21 cellular contexts compared by ENCODE assay signal in genomic region chr7:2840458-2840857, GRCh38. TPM values are rescaled to one million over a fixed set of nuclear protein-coding genes. Genes with fewer than 3 reads are reported as not detected.
DNase-seq lines count a peak whose midpoint lies in the region; ATAC-seq, FAIRE-seq and TF ChIP-seq lines count a peak whose summit lies in the region.
"Had no signal": no experiment of that assay in that cellular context is flagged by ENCODE, and none has a peak within 500 bp of the region (broad histone marks: within the 10 kb centered on the region; RNA-seq: fewer than 3 reads in every experiment).

No MANE protein-coding gene starts in this region.

- H3K9me3 ChIP-seq in HepG2 (ENCODE audit: low read length) (no peaks in the 10 kb centered on the region), right lobe of liver (no peaks in the 10 kb centered on the region), SK-N-MC (ENCODE audit: low read depth, low read length) (no peaks in the 10 kb centered on the region), suprapubic skin (no peaks in the 10 kb centered on the region)
- H3K9me3 ChIP-seq: BE2C had no signal

- no peaks in the 10 kb centered on the region for H3K27me3 ChIP-seq in HepG2 (ENCODE audit: control insufficient read depth in 1 of 2, insufficient read depth in 2 of 2, low read length in 2 of 2)
- no peaks in the 10 kb centered on the region for H3K27me3 ChIP-seq in right lobe of liver
- H3K27me3 ChIP-seq in suprapubic skin: no peaks in the 10 kb centered on the region
- H3K27me3 ChIP-seq: BE2C had no signal

- TF ChIP-seq CTCF in HepG2 (CRISPR knock-in tag; IDR thresholded peaks at IDR 0.05) (no peak), right lobe of liver (IDR thresholded peaks at IDR 0.05) (no peak), suprapubic skin (IDR thresholded peaks at IDR 0.05) (no peak)

- no peaks in the 10 kb centered on the region for H3K27me3 Mint-ChIP-seq in naive B cell
- no peaks in the 10 kb centered on the region for H3K27me3 Mint-ChIP-seq in activated T-helper 1 cell treated with anti-CD3 and anti-CD28 coated beads, Interleukin-12 subunit alpha, Interleukin-12 subunit beta, Interleukin-2, Interleukin-4 antibody, amounts not matched to agents 30 ng/mL and 10 ng/mL and 1 ng/mL, durations not matched to agents 14 hours and 24 hours and 36 hours (ENCODE audit: insufficient read depth)
- H3K27me3 Mint-ChIP-seq: CD8-positive, alpha-beta memory T cell had no signal

- H3K79me2 ChIP-seq in HepG2 (ENCODE audit: insufficient read depth, low read length): peaks cover 76% of the 10 kb centered on the region

- POLR2A ChIA-PET in HepG2 (lab: Yijun Ruan, JAX): no interaction called here

- H2AFZ ChIP-seq in HepG2 (ENCODE audit: low read length): no peak overlapping the region

- H3K27ac ChIP-seq in HepG2 (ENCODE audit: extremely low read length, insufficient read depth, low read length): no peak overlapping the region
- no peak overlapping the region for H3K27ac ChIP-seq in right lobe of liver
- 0 out of 2 replicates have a peak overlapping the region, but pooled peaks have one; percentile 6 for H3K27ac ChIP-seq in SK-N-MC
- H3K27ac ChIP-seq in suprapubic skin: no peak overlapping the region

- ATAC-seq in HepG2: no peak
- ATAC-seq in right lobe of liver: no peak
- ATAC-seq in naive B cell (ENCODE audit: low read depth in 2 of 2): no peak
- ATAC-seq: K562, Right ventricle myocardium inferior had no signal

- DNase-seq in HepG2 (ENCODE audit: low spot score) (no peak), right lobe of liver (no peak), SK-N-MC (ENCODE audit: low read depth, low spot score) (no peak), naive B cell (no peak), NCI-H774 (lab: John Stamatoyannopoulos, UW) (no peak), suprapubic skin (ENCODE audit: low spot score in 2 of 2) (no peak), NCI-H1694 treated with DMSO at 0.1 percent for 48 hours (lab: John Stamatoyannopoulos, UW) (no peak)
- no peak for DNase-seq in activated T-helper 1 cell treated with anti-CD3 and anti-CD28 coated beads, Interleukin-12 subunit alpha, Interleukin-12 subunit beta, Interleukin-2, Interleukin-4 antibody, amounts not matched to agents 30 ng/mL and 10 ng/mL and 1 ng/mL, durations not matched to agents 14 hours and 24 hours and 36 hours (ENCODE audit: low spot score)
- DNase-seq: BE2C; CD8-positive, alpha-beta memory T cell; GOT3; NCI-H1105; NCI-H1694; NCI-H2227 treated with DMSO at 0.1 percent for 48 hours; NCI-H524 had no signal

- FAIRE-seq in HepG2 (lab: Jason Lieb, UNC): no peak
- FAIRE-seq: D721Med, GM12891, GM18507, K562, RCC 7860 had no signal

- WGBS in HepG2 (ENCODE audit: low lambda C conversion rate): 99% methylated on average over 4 of the region's 4 CpGs
- 85% methylated on average over 3 of the region's 4 CpGs for WGBS in right lobe of liver (ENCODE audit: insufficient coverage, low coverage, low lambda C conversion rate, missing lambda C conversion rate)
- 91% methylated on average over 4 of the region's 4 CpGs for WGBS in suprapubic skin

- H3K36me3 Mint-ChIP-seq in naive B cell: peaks cover 2 to 20% of the 10 kb centered on the region in 2 donors
- H3K36me3 Mint-ChIP-seq in activated T-helper 1 cell treated with anti-CD3 and anti-CD28 coated beads, Interleukin-12 subunit alpha, Interleukin-12 subunit beta, Interleukin-2, Interleukin-4 antibody, amounts not matched to agents 30 ng/mL and 10 ng/mL and 1 ng/mL, durations not matched to agents 14 hours and 24 hours and 36 hours (ENCODE audit: low read depth): peaks cover 43% of the 10 kb centered on the region

- TF ChIP-seq RAD21 in HepG2 (CRISPR knock-in tag; IDR thresholded peaks at IDR 0.05): no peak

- no peak overlapping the region for H3K9ac ChIP-seq in HepG2 (ENCODE audit: insufficient read depth, low read depth, low read length)
- H3K9ac ChIP-seq in SK-N-MC (ENCODE audit: insufficient read length): no peak overlapping the region

- H3K36me3 ChIP-seq in HepG2 (replicated peaks in 1 of 2; ENCODE audit: control insufficient read depth in 1 of 2, insufficient read depth in 2 of 2, low read length in 2 of 2) (peaks cover 7 to 32% of the 10 kb centered on the region in 2 experiments; a peak in 4 of 5 replicates), right lobe of liver (no peaks in the 10 kb centered on the region), SK-N-MC (ENCODE audit: insufficient read depth, low read length) (peaks cover 29% of the 10 kb centered on the region), suprapubic skin (no peaks in the 10 kb centered on the region)

- no peaks in the 10 kb centered on the region for H3K9me3 Mint-ChIP-seq in naive B cell
- no peaks in the 10 kb centered on the region for H3K9me3 Mint-ChIP-seq in activated T-helper 1 cell treated with anti-CD3 and anti-CD28 coated beads, Interleukin-12 subunit alpha, Interleukin-12 subunit beta, Interleukin-2, Interleukin-4 antibody, amounts not matched to agents 30 ng/mL and 10 ng/mL and 1 ng/mL, durations not matched to agents 14 hours and 24 hours and 36 hours
- H3K9me3 Mint-ChIP-seq: CD8-positive, alpha-beta memory T cell had no signal

- TF ChIP-seq EP300 in HepG2 (IDR thresholded peaks at IDR 0.05; ENCODE audit: low read depth in 2 of 2, low read length in 2 of 2): no peak
- no peak for TF ChIP-seq EP300 in HepG2 (CRISPR knock-in tag; IDR thresholded peaks at IDR 0.05; ENCODE audit: borderline replicate concordance)
- no peak for TF ChIP-seq EP300 in suprapubic skin (IDR thresholded peaks at IDR 0.05)

- H3K4me3 ChIP-seq in HepG2 (replicated peaks in 1 of 3; ENCODE audit: insufficient read depth in 1 of 3, low read depth in 2 of 3, low read length in 3 of 3): no peak overlapping the region
- no peak overlapping the region for H3K4me3 ChIP-seq in right lobe of liver
- H3K4me3 ChIP-seq in SK-N-MC: no peak overlapping the region
- H3K4me3 ChIP-seq in suprapubic skin: no peak overlapping the region
- H3K4me3 ChIP-seq: K562 had no signal

- no peak for TF ChIP-seq POLR2A in HepG2 (IDR thresholded peaks at IDR 0.05; ENCODE audit: insufficient read depth in 1 of 2, low read depth in 2 of 2, low read length in 2 of 2)
- TF ChIP-seq POLR2A in right lobe of liver (IDR thresholded peaks at IDR 0.05): no peak
- no peak for TF ChIP-seq POLR2A in suprapubic skin (IDR thresholded peaks at IDR 0.05)

- CTCF ChIA-PET in HepG2 (lab: Yijun Ruan, JAX; ENCODE audit: low intra/inter-chr PET ratio, low total read pairs): no interaction called here

- no TSS peak for BruUV-seq in HepG2 (replicated peaks; lab: Mats Ljungman, UMichigan)

- 0 out of 2 replicates have a peak, but pooled peaks cover 2% of the 10 kb centered on the region for H4K20me1 ChIP-seq in HepG2 (ENCODE audit: insufficient read depth, low read length)

- H3K4me3 Mint-ChIP-seq in naive B cell: peak overlapping the region in 6 of 8 donors; percentile 0 to 81 (median 50)
- no peak overlapping the region for H3K4me3 Mint-ChIP-seq in activated T-helper 1 cell treated with anti-CD3 and anti-CD28 coated beads, Interleukin-12 subunit alpha, Interleukin-12 subunit beta, Interleukin-2, Interleukin-4 antibody, amounts not matched to agents 30 ng/mL and 10 ng/mL and 1 ng/mL, durations not matched to agents 14 hours and 24 hours and 36 hours

- H3K27ac Mint-ChIP-seq in naive B cell: peak overlapping the region in 5 of 6 donors; percentile 75 to 96 (median 93)
- no peak overlapping the region for H3K27ac Mint-ChIP-seq in activated T-helper 1 cell treated with anti-CD3 and anti-CD28 coated beads, Interleukin-12 subunit alpha, Interleukin-12 subunit beta, Interleukin-2, Interleukin-4 antibody, amounts not matched to agents 30 ng/mL and 10 ng/mL and 1 ng/mL, durations not matched to agents 14 hours and 24 hours and 36 hours

- peaks cover 60 to 83% (median 78%) of the 10 kb centered on the region in 3 donors for H3K4me1 Mint-ChIP-seq in naive B cell
- H3K4me1 Mint-ChIP-seq in activated T-helper 1 cell treated with anti-CD3 and anti-CD28 coated beads, Interleukin-12 subunit alpha, Interleukin-12 subunit beta, Interleukin-2, Interleukin-4 antibody, amounts not matched to agents 30 ng/mL and 10 ng/mL and 1 ng/mL, durations not matched to agents 14 hours and 24 hours and 36 hours (ENCODE audit: low read depth): peaks cover 62% of the 10 kb centered on the region

- in situ Hi-C loops in HepG2 (cut with HindIII; ENCODE audit: extremely low pct_ligation_motif_present, low pct_unique_long_range_greater_than_20kb): no loop called here

- H3K4me2 ChIP-seq in HepG2 (ENCODE audit: low read depth, low read length): no peak overlapping the region; the same call in 1 of the 2 replicates

- H3K4me1 ChIP-seq in HepG2 (ENCODE audit: insufficient read depth, low read length) (peaks cover 56% of the 10 kb centered on the region), right lobe of liver (peaks cover 0 to 9% (median 0%) of the 10 kb centered on the region in 4 donors), suprapubic skin (peaks cover 30% of the 10 kb centered on the region)

- intact Hi-C loops in HepG2 (cut with micrococcal nuclease; ENCODE audit: unreplicated experiment) (no loop called here), right lobe of liver (cut with DNase I) (no loop called here)
- intact Hi-C loops in activated T-helper 1 cell treated with anti-CD3 and anti-CD28 coated beads, Interleukin-12 subunit alpha, Interleukin-12 subunit beta, Interleukin-2, Interleukin-4 antibody, amounts not matched to agents 30 ng/mL and 10 ng/mL and 1 ng/mL, durations not matched to agents 14 hours and 24 hours and 36 hours (cut with micrococcal nuclease): loop anchor here (5.0 to 10.0 kb wide), 2 partner anchors 118 to 286 kb away; partner anchors contain the start of genes BRAT1 and IQCE

RNA-seq across cellular contexts. Expression of gene GNA12, which starts 3.6 kb away (rescaled TPM):
- 16.2 and 23.3 TPM in 2 replicates for total RNA-seq in HepG2 (2016; rRNA removed; fragmentation: Illumina TruSeq; extraction: Trizol)
- 7.2 and 7.5 TPM in 2 replicates for total RNA-seq in HepG2 (2016; cell fraction: cytosol; rRNA removed; fragmentation: Illumina TruSeq; extraction: Trizol; ENCODE audit: low read depth)
- total RNA-seq in HepG2 (2016; cell fraction: insoluble cytoplasmic fraction; rRNA removed; fragmentation: Illumina TruSeq; extraction: Trizol): 16.1 and 17.2 TPM in 2 replicates
- 26.9 and 27.9 TPM in 2 replicates for total RNA-seq in HepG2 (2016; cell fraction: membrane; rRNA removed; fragmentation: Illumina TruSeq; extraction: Trizol)
- total RNA-seq in HepG2 (2016; cell fraction: nucleus; rRNA removed; fragmentation: Illumina TruSeq; extraction: Trizol): 14.4 and 16.2 TPM in 2 replicates
- polyA plus RNA-seq in HepG2 (2011; rRNA removed): 50.9 and 68.0 TPM in 2 replicates
- polyA plus RNA-seq in HepG2 (2011; cell fraction: cytosol; rRNA removed): 45.6 and 47.6 TPM in 2 replicates
- polyA plus RNA-seq in HepG2 (2011; cell fraction: nucleus; rRNA removed): 34.2 and 39.3 TPM in 2 replicates
- polyA plus RNA-seq in HepG2 (2012): 39.2 and 40.4 TPM in 2 replicates
- polyA plus RNA-seq in HepG2 (2016; cell fraction: cytosol; fragmentation: Illumina TruSeq; extraction: Trizol; ENCODE audit: low read depth): 11.0 and 12.4 TPM in 2 replicates
- 33.6 and 42.6 TPM in 2 replicates for polyA plus RNA-seq in HepG2 (2016; cell fraction: insoluble cytoplasmic fraction; fragmentation: Illumina TruSeq; extraction: Trizol; ENCODE audit: low read depth)
- 39.2 and 40.8 TPM in 2 replicates for polyA plus RNA-seq in HepG2 (2016; cell fraction: membrane; fragmentation: Illumina TruSeq; extraction: Trizol; ENCODE audit: low read depth)
- polyA plus RNA-seq in HepG2 (2016; cell fraction: nucleus; fragmentation: Illumina TruSeq; extraction: Trizol; ENCODE audit: insufficient read depth, low read depth): 26.9 and 29.3 TPM in 2 replicates
- 54.6 and 166 TPM in 2 replicates for polyA minus RNA-seq in HepG2 (2011; rRNA and poly(A)+ RNA removed; ENCODE audit: low replicate concordance)
- polyA minus RNA-seq in HepG2 (2011; cell fraction: cytosol; rRNA and poly(A)+ RNA removed): 37.4 and 48.5 TPM in 2 replicates
- polyA minus RNA-seq in HepG2 (2011; cell fraction: nucleus; rRNA and poly(A)+ RNA removed): 30.9 and 39.8 TPM in 2 replicates
- 10 to 100 TPM; 10.3 to 32.1 (median 14.1) TPM for total RNA-seq in right lobe of liver
- 10 to 100 TPM; 26.6 to 43.8 (median 34.8) TPM for polyA plus RNA-seq in naive B cell (ENCODE audit: low read depth in 6 of 6)
- total RNA-seq in suprapubic skin: 10 to 100 TPM in 3 of 4 donors, 1 to 10 TPM in 1; 9.7 to 15.0 (median 13.3) TPM
- 36.3 and 36.4 TPM in 2 replicates for total RNA-seq in activated T-helper 1 cell treated with anti-CD3 and anti-CD28 coated beads, Interleukin-12 subunit alpha, Interleukin-12 subunit beta, Interleukin-2, Interleukin-4 antibody, amounts not matched to agents 30 ng/mL and 10 ng/mL and 1 ng/mL, durations not matched to agents 14 hours and 24 hours and 36 hours
